ENCODE assay signal across 11 cellular contexts in genomic region chr10:91589015-91589655, GRCh38. TPM values are rescaled to one million over a fixed set of nuclear protein-coding genes. Genes with fewer than 3 reads are reported as not detected.
DNase-seq lines count a peak whose midpoint lies in the region; ATAC-seq and TF ChIP-seq lines count a peak whose summit lies in the region.
"Had no signal": no experiment of that assay in that cellular context is flagged by ENCODE, and none has a peak within 500 bp of the region (broad histone marks: within the 10 kb centered on the region; RNA-seq: fewer than 3 reads in every experiment).

No MANE protein-coding gene starts in this region.

- no peak overlapping the region for H3K4me3 Mint-ChIP-seq in activated naive CD8-positive, alpha-beta T cell
- no peak overlapping the region for H3K4me3 Mint-ChIP-seq in activated naive CD8-positive, alpha-beta T cell treated with anti-CD3 and anti-CD28 coated beads for 36 hours
- H3K4me3 Mint-ChIP-seq in GM23338, result no peak overlapping the region
- H3K4me3 Mint-ChIP-seq: activated T-cell treated with anti-CD3 and anti-CD28 coated beads, Interleukin-2, amount 50 U/mL, for 4 hours had no signal

- no peaks in the 10 kb centered on the region for H4K20me1 ChIP-seq in GM23338 (replicated peaks; ENCODE audit: insufficient read depth)

- H3K79me2 ChIP-seq in GM23338 (replicated peaks; ENCODE audit: insufficient read depth), result no peaks in the 10 kb centered on the region

- no peak for DNase-seq in activated naive CD8-positive, alpha-beta T cell treated with anti-CD3 and anti-CD28 coated beads for 36 hours
- DNase-seq in vagina (ENCODE audit: extremely low spot score in 2 of 2) (no peak), GM23338 (ENCODE audit: low spot score) (no peak), NCI-H524 (lab: John Stamatoyannopoulos, UW) (no peak), HuH-7 (ENCODE audit: low spot score) (no peak)
- DNase-seq: 8988T; activated T-cell treated with anti-CD3 and anti-CD28 coated beads, Interleukin-2, amount 50 U/mL, for 4 hours had no signal

- no peaks in the 10 kb centered on the region for H3K36me3 Mint-ChIP-seq in activated naive CD8-positive, alpha-beta T cell
- H3K36me3 Mint-ChIP-seq in activated naive CD8-positive, alpha-beta T cell treated with anti-CD3 and anti-CD28 coated beads for 36 hours, result no peaks in the 10 kb centered on the region
- no peaks in the 10 kb centered on the region for H3K36me3 Mint-ChIP-seq in GM23338 (ENCODE audit: low read depth)

- TF ChIP-seq CTCF in vagina (IDR thresholded peaks at IDR 0.05), result no peak
- TF ChIP-seq CTCF in GM23338 (conservative IDR thresholded peaks at IDR 0.05; ENCODE audit: low read depth in 2 of 2), result no peak

- H3K27ac ChIP-seq in esophagus (ENCODE audit: low read depth in 2 of 2, low read length in 1 of 2), result peak overlapping the region; percentile 68 to 82
- peak overlapping the region; percentile 76 for H3K27ac ChIP-seq in muscle layer of duodenum (ENCODE audit: low read length)
- peak overlapping the region; percentile 82 for H3K27ac ChIP-seq in vagina
- H3K27ac ChIP-seq in GM23338 (ENCODE audit: low read depth), result no peak overlapping the region

- intact Hi-C loops in vagina (cut with DNase I), result no loop called here

- no peaks in the 10 kb centered on the region for H3K27me3 ChIP-seq in esophagus (ENCODE audit: control insufficient read depth in 1 of 2, insufficient read depth in 2 of 2, low read length in 2 of 2)
- H3K27me3 ChIP-seq in muscle layer of duodenum (ENCODE audit: low read depth, low read length), result no peaks in the 10 kb centered on the region
- H3K27me3 ChIP-seq in vagina, result no peaks in the 10 kb centered on the region
- H3K27me3 ChIP-seq in GM23338 (ENCODE audit: insufficient read depth), result no peaks in the 10 kb centered on the region

- ATAC-seq in GM23338, result no peak
- ATAC-seq: activated T-cell treated with anti-CD3 and anti-CD28 coated beads, Interleukin-2, amount 50 U/mL, for 4 hours; left lobe of liver had no signal

- H3K4me1 Mint-ChIP-seq in activated naive CD8-positive, alpha-beta T cell (ENCODE audit: low read depth), result no peaks in the 10 kb centered on the region
- H3K4me1 Mint-ChIP-seq in activated naive CD8-positive, alpha-beta T cell treated with anti-CD3 and anti-CD28 coated beads for 36 hours, result no peaks in the 10 kb centered on the region
- no peaks in the 10 kb centered on the region for H3K4me1 Mint-ChIP-seq in GM23338

- no peaks in the 10 kb centered on the region for H3F3A ChIP-seq in GM23338 (replicated peaks; ENCODE audit: low read depth)

- no peak overlapping the region for H3K4me2 ChIP-seq in GM23338

- H3K4me1 ChIP-seq in esophagus (ENCODE audit: control insufficient read depth in 2 of 2, insufficient read depth in 2 of 2, low read length in 1 of 2) (peaks cover 6 to 8% of the 10 kb centered on the region in 2 donors), muscle layer of duodenum (ENCODE audit: control insufficient read depth in 1 of 2, insufficient read depth in 2 of 2, low read length in 2 of 2) (peaks cover 39 to 54% of the 10 kb centered on the region in 2 donors), vagina (peaks cover 63% of the 10 kb centered on the region), GM23338 (ENCODE audit: insufficient read depth) (no peaks in the 10 kb centered on the region)

- 37% methylated on average over 6 of the region's 6 CpGs for WGBS in esophagus, 2 donors

- no peak for TF ChIP-seq POLR2A in vagina (IDR thresholded peaks at IDR 0.05)

- H2AFZ ChIP-seq in GM23338, result no peak overlapping the region

- H3K9me3 ChIP-seq in esophagus (ENCODE audit: control insufficient read depth in 2 of 2, insufficient read depth in 1 of 2, low read depth in 1 of 2, low read length in 1 of 2) (no peaks in the 10 kb centered on the region), muscle layer of duodenum (ENCODE audit: control insufficient read depth in 1 of 2, low read length in 2 of 2) (no peaks in the 10 kb centered on the region), vagina (no peaks in the 10 kb centered on the region)

- 0 out of 2 replicates have a peak, but pooled peaks cover 5% of the 10 kb centered on the region for H3K9me2 ChIP-seq in GM23338 (ENCODE audit: insufficient read depth)

- no peaks in the 10 kb centered on the region for H3K36me3 ChIP-seq in esophagus (ENCODE audit: control insufficient read depth in 2 of 2, insufficient read depth in 2 of 2, low read length in 1 of 2)
- H3K36me3 ChIP-seq in muscle layer of duodenum (ENCODE audit: control insufficient read depth in 1 of 2, insufficient read depth in 2 of 2, low read length in 2 of 2), result no peaks in the 10 kb centered on the region
- no peaks in the 10 kb centered on the region for H3K36me3 ChIP-seq in vagina
- no peaks in the 10 kb centered on the region for H3K36me3 ChIP-seq in GM23338 (ENCODE audit: insufficient read depth)

- no peak overlapping the region for H3K4me3 ChIP-seq in esophagus (ENCODE audit: low read depth in 1 of 2, low read length in 2 of 2)
- H3K4me3 ChIP-seq in muscle layer of duodenum (ENCODE audit: low read depth in 1 of 2, low read length in 2 of 2), result no peak overlapping the region
- H3K4me3 ChIP-seq in vagina, result no peak overlapping the region
- no peak overlapping the region for H3K4me3 ChIP-seq in GM23338

- H3K9me3 Mint-ChIP-seq in activated naive CD8-positive, alpha-beta T cell (ENCODE audit: low read depth), result no peaks in the 10 kb centered on the region
- no peaks in the 10 kb centered on the region for H3K9me3 Mint-ChIP-seq in activated naive CD8-positive, alpha-beta T cell treated with anti-CD3 and anti-CD28 coated beads for 36 hours
- no peaks in the 10 kb centered on the region for H3K9me3 Mint-ChIP-seq in GM23338
- H3K9me3 Mint-ChIP-seq: activated T-cell treated with anti-CD3 and anti-CD28 coated beads, Interleukin-2, amount 50 U/mL, for 4 hours had no signal

- peaks cover 13% of the 10 kb centered on the region for H3K27me3 Mint-ChIP-seq in activated naive CD8-positive, alpha-beta T cell
- H3K27me3 Mint-ChIP-seq in activated naive CD8-positive, alpha-beta T cell treated with anti-CD3 and anti-CD28 coated beads for 36 hours, result peaks cover 28% of the 10 kb centered on the region
- peaks cover 2% of the 10 kb centered on the region for H3K27me3 Mint-ChIP-seq in GM23338 (ENCODE audit: insufficient read depth, low read depth, poor library complexity)

- H3K27ac Mint-ChIP-seq in activated naive CD8-positive, alpha-beta T cell, result peak overlapping the region; percentile 30
- H3K27ac Mint-ChIP-seq in activated naive CD8-positive, alpha-beta T cell treated with anti-CD3 and anti-CD28 coated beads for 36 hours, result no peak overlapping the region
- H3K27ac Mint-ChIP-seq in GM23338, result no peak overlapping the region

TF ChIP-seq in GM23338, 12 proteins besides CTCF, POLR2A, EP300 and RAD21 (continues in another document):
- no peak for TF ChIP-seq CREB1 (CRISPR knock-in tag; IDR thresholded peaks at IDR 0.05; ENCODE audit: low read depth)
- TF ChIP-seq POLR2AphosphoS5 (IDR thresholded peaks at IDR 0.05; ENCODE audit: low read depth), result no peak
- TF ChIP-seq EZH2 (IDR thresholded peaks at IDR 0.05; ENCODE audit: low read depth, unreplicated experiment), result no peak
- no peak for TF ChIP-seq REST (IDR thresholded peaks at IDR 0.05; ENCODE audit: unreplicated experiment)

RNA-seq across cellular contexts. Expression of gene PPP1R3C, which starts 43.7 kb away (rescaled TPM):
- total RNA-seq in activated naive CD8-positive, alpha-beta T cell treated with anti-CD3 and anti-CD28 coated beads for 36 hours, result under 1 TPM; 0.25 to 0.36 TPM
- polyA plus RNA-seq in esophagus (10 to 100 TPM; 50.0 to 59.4 TPM), GM23338 (2016; fragmentation: Nextera tagmentation; extraction: Ambion mirVana) (0.91 and 0.94 TPM in 2 replicates)
- total RNA-seq in vagina, result 26.3 TPM
- total RNA-seq in GM23338 (2014; rRNA removed; shearing (Covaris generic)), result 1.6 and 1.8 TPM in 2 replicates
